Comparison of ENCODE assay signal across 29 cellular contexts in genomic region chr22:42561856-42562255, GRCh38. TPM values are rescaled to one million over a fixed set of nuclear protein-coding genes. Genes with fewer than 3 reads are reported as not detected.
DNase-seq lines count a peak whose midpoint lies in the region; FAIRE-seq and TF ChIP-seq lines count a peak whose summit lies in the region.
"Had no signal": no experiment of that assay in that cellular context is flagged by ENCODE, and none has a peak within 500 bp of the region (broad histone marks: within the 10 kb centered on the region; RNA-seq: fewer than 3 reads in every experiment).

No MANE protein-coding gene starts in this region.

- peaks cover 10% of the 10 kb centered on the region; the same call in 1 of the 2 replicates for H3K9me3 ChIP-seq in BLaER1
- H3K9me3 ChIP-seq in tibial nerve: no peaks in the 10 kb centered on the region
- H3K9me3 ChIP-seq: body of pancreas, esophagus squamous epithelium, gastroesophageal sphincter, HAP-1, pancreas, sigmoid colon, SJCRH30, uterus had no signal

- TF ChIP-seq POLR2A in GM12891 (IDR thresholded peaks at IDR 0.05; ENCODE audit: low read depth, low read length) (no peak), tibial nerve (IDR thresholded peaks at IDR 0.05) (no peak)

- H3K27me3 Mint-ChIP-seq in dendritic cell treated with granulocyte-macrophage colony-stimulating factor and Interleukin-4, amounts not matched to agents 40 ng/mL and 50 ng/mL, for 4 days: no peaks in the 10 kb centered on the region
- H3K27me3 Mint-ChIP-seq in neural crest cell (ENCODE audit: low read depth): peaks cover 6% of the 10 kb centered on the region
- H3K27me3 Mint-ChIP-seq: activated CD4-positive, alpha-beta T cell treated with anti-CD3 and anti-CD28 coated beads, Interleukin-2, amount 10 ng/mL, durations not matched to agents 7 days and 5 days; effector memory CD8-positive, alpha-beta T cell; naive thymus-derived CD4-positive, alpha-beta T cell; T-helper 17 cell had no signal

- peaks cover 15% of the 10 kb centered on the region for H3K4me1 Mint-ChIP-seq in dendritic cell treated with granulocyte-macrophage colony-stimulating factor and Interleukin-4, amounts not matched to agents 40 ng/mL and 50 ng/mL, for 4 days (ENCODE audit: low read depth)
- peaks cover 18% of the 10 kb centered on the region for H3K4me1 Mint-ChIP-seq in neural crest cell
- H3K4me1 Mint-ChIP-seq: activated CD4-positive, alpha-beta T cell treated with anti-CD3 and anti-CD28 coated beads, Interleukin-2, amount 10 ng/mL, durations not matched to agents 7 days and 5 days had no signal

- H3K27me3 ChIP-seq in BLaER1: no peaks in the 10 kb centered on the region
- no peaks in the 10 kb centered on the region for H3K27me3 ChIP-seq in tibial nerve
- H3K27me3 ChIP-seq: body of pancreas, esophagus squamous epithelium, gastroesophageal sphincter, pancreas, sigmoid colon, SJCRH30, uterus had no signal

- peaks cover 37% of the 10 kb centered on the region for H3K4me1 ChIP-seq in BLaER1
- H3K4me1 ChIP-seq in tibial nerve: peaks cover 0 to 13% (median 5%) of the 10 kb centered on the region in 4 donors
- H3K4me1 ChIP-seq: HAP-1, sigmoid colon, SJCRH30, uterus had no signal

- no peak overlapping the region for H3K4me3 Mint-ChIP-seq in dendritic cell treated with granulocyte-macrophage colony-stimulating factor and Interleukin-4, amounts not matched to agents 40 ng/mL and 50 ng/mL, for 4 days
- peak overlapping the region; percentile 64 for H3K4me3 Mint-ChIP-seq in neural crest cell
- H3K4me3 Mint-ChIP-seq: activated CD4-positive, alpha-beta T cell treated with anti-CD3 and anti-CD28 coated beads, Interleukin-2, amount 10 ng/mL, durations not matched to agents 7 days and 5 days; effector memory CD8-positive, alpha-beta T cell; naive thymus-derived CD4-positive, alpha-beta T cell; T-helper 17 cell had no signal

- FAIRE-seq in GM12891 (lab: Jason Lieb, UNC): peak; percentile 40
- FAIRE-seq: colon, keratinocyte, pancreas had no signal

- peak overlapping the region; percentile 73 for H3K4me2 ChIP-seq in BLaER1

- TF ChIP-seq EP300 in tibial nerve (IDR thresholded peaks at IDR 0.05): no peak

- peak overlapping the region; percentile 2 for H3K27ac Mint-ChIP-seq in dendritic cell treated with granulocyte-macrophage colony-stimulating factor and Interleukin-4, amounts not matched to agents 40 ng/mL and 50 ng/mL, for 4 days
- H3K27ac Mint-ChIP-seq in neural crest cell (ENCODE audit: unreplicated experiment): no peak overlapping the region
- H3K27ac Mint-ChIP-seq: activated CD4-positive, alpha-beta T cell treated with anti-CD3 and anti-CD28 coated beads, Interleukin-2, amount 10 ng/mL, durations not matched to agents 7 days and 5 days; effector memory CD8-positive, alpha-beta T cell; T-helper 17 cell had no signal

- 23 to 41% methylated on average over 5 of the region's 5 CpGs for WGBS in tibial nerve, 2 donors

- no peak for TF ChIP-seq CTCF in neural crest cell (conservative IDR thresholded peaks at IDR 0.05)
- no peak for TF ChIP-seq CTCF in tibial nerve (IDR thresholded peaks at IDR 0.05)

- H3K36me3 ChIP-seq in BLaER1 (peaks cover 20% of the 10 kb centered on the region), tibial nerve (peaks cover 0 to 20% (median 0%) of the 10 kb centered on the region in 3 donors)
- H3K36me3 ChIP-seq: pancreas, SJCRH30, uterus had no signal

- H3K4me3 ChIP-seq in BLaER1 (no peak overlapping the region), tibial nerve (no peak overlapping the region)
- H3K4me3 ChIP-seq: body of pancreas, esophagus squamous epithelium, gastroesophageal sphincter, HAP-1, pancreas, sigmoid colon, SJCRH30, uterus had no signal

- peak overlapping the region; percentile 29; the same call in 1 of the 2 replicates for H3K27ac ChIP-seq in BLaER1
- no peak overlapping the region for H3K27ac ChIP-seq in tibial nerve
- H3K27ac ChIP-seq: body of pancreas, gastroesophageal sphincter, pancreas, sigmoid colon, SJCRH30, uterus had no signal

- no peak for DNase-seq in GM12891 (ENCODE audit: insufficient read length, low spot score)
- DNase-seq in neural crest cell (ENCODE audit: low read depth, low spot score): no peak
- DNase-seq in activated CD4-positive, alpha-beta T cell treated with anti-CD3 and anti-CD28 coated beads for 1 hour: no peak
- no peak for DNase-seq in tibial nerve (ENCODE audit: low spot score in 2 of 2)
- no peak for DNase-seq in activated T-cell treated with anti-CD3 and anti-CD28 coated beads, Interleukin-2, amount 50 U/mL, for 1 hour
- no peak for DNase-seq in NCI-H2029 (lab: John Stamatoyannopoulos, UW)
- DNase-seq: activated CD4-positive, alpha-beta T cell treated with anti-CD3 and anti-CD28 coated beads, Interleukin-2, amount 10 ng/mL, durations not matched to agents 7 days and 5 days; activated effector memory CD4-positive, alpha-beta T cell treated with Interleukin-2 at 50 U/mL for 16 hours; body of pancreas; effector memory CD8-positive, alpha-beta T cell; esophagus squamous epithelium; mesenchymal stem cell; naive thymus-derived CD4-positive, alpha-beta T cell; NCI-H1048; NCI-H1930; NCI-H2227 treated with DMSO at 0.1 percent for 48 hours; NCI-H774; pancreas; sigmoid colon; T-helper 17 cell; uterus had no signal

- H3K9me3 Mint-ChIP-seq in dendritic cell treated with granulocyte-macrophage colony-stimulating factor and Interleukin-4, amounts not matched to agents 40 ng/mL and 50 ng/mL, for 4 days: no peaks in the 10 kb centered on the region
- no peaks in the 10 kb centered on the region for H3K9me3 Mint-ChIP-seq in neural crest cell
- H3K9me3 Mint-ChIP-seq: activated CD4-positive, alpha-beta T cell treated with anti-CD3 and anti-CD28 coated beads, Interleukin-2, amount 10 ng/mL, durations not matched to agents 7 days and 5 days; effector memory CD8-positive, alpha-beta T cell; naive thymus-derived CD4-positive, alpha-beta T cell had no signal

- H3K36me3 Mint-ChIP-seq in dendritic cell treated with granulocyte-macrophage colony-stimulating factor and Interleukin-4, amounts not matched to agents 40 ng/mL and 50 ng/mL, for 4 days (ENCODE audit: low read depth): no peaks in the 10 kb centered on the region
- no peaks in the 10 kb centered on the region for H3K36me3 Mint-ChIP-seq in neural crest cell (ENCODE audit: low read depth)
- H3K36me3 Mint-ChIP-seq: CD14-positive monocyte had no signal

- intact Hi-C loops in dendritic cell treated with granulocyte-macrophage colony-stimulating factor and Interleukin-4, amounts not matched to agents 40 ng/mL and 50 ng/mL, for 4 days (cut with micrococcal nuclease): no loop called here

- H3K9ac ChIP-seq in BLaER1: peak overlapping the region; percentile 35; the same call in 1 of the 2 replicates

- H4K20me1 ChIP-seq in BLaER1: 0 out of 2 replicates have a peak, but pooled peaks cover 11% of the 10 kb centered on the region

TF ChIP-seq in GM12891, 5 proteins besides CTCF, POLR2A, EP300 and RAD21:
- TF ChIP-seq POU2F2 (IDR thresholded peaks at IDR 0.05; ENCODE audit: low read depth, low read length) (no peak), SPI1 (IDR thresholded peaks at IDR 0.05; ENCODE audit: low read depth, low read length) (no peak), PAX5 (IDR thresholded peaks at IDR 0.05; ENCODE audit: insufficient read depth, low read length, severe bottlenecking) (no peak), POLR2AphosphoS5 (IDR thresholded peaks at IDR 0.05; ENCODE audit: low read depth, low read length) (no peak), TAF1 (IDR thresholded peaks at IDR 0.05; ENCODE audit: low read depth, low read length) (no peak)

RNA-seq across cellular contexts. Expression of gene SERHL2, which starts 8.1 kb away (rescaled TPM):
- polyA plus RNA-seq in GM12891 (2012; ENCODE audit: low read depth, missing spikeins): 1.2 TPM
- total RNA-seq in neural crest cell: 0.36 and 0.63 TPM in 2 replicates
- 10 to 100 TPM in 2 of 4 donors, 1 to 10 TPM in 2; 3.3 to 14.2 (median 10.8) TPM for total RNA-seq in tibial nerve

RNA-seq across cellular contexts. Expression of gene RRP7A, which starts 42.3 kb away (rescaled TPM):
- 26.5 TPM for polyA plus RNA-seq in GM12891 (2012; ENCODE audit: low read depth, missing spikeins)
- 78.0 and 78.2 TPM in 2 replicates for total RNA-seq in neural crest cell
- total RNA-seq in tibial nerve: 10 to 100 TPM; 25.7 to 37.8 (median 29.6) TPM

RNA-seq across cellular contexts. Expression of gene POLDIP3, which starts 52.8 kb away (rescaled TPM):
- 40.1 TPM for polyA plus RNA-seq in GM12891 (2012; ENCODE audit: low read depth, missing spikeins)
- total RNA-seq in neural crest cell (110 and 114 TPM in 2 replicates), tibial nerve (10 to 100 TPM; 47.4 to 49.2 (median 48.5) TPM)
